ENCODE assay signal across 14 cellular contexts in genomic region chr1:161782886-161783285, GRCh38. TPM values are rescaled to one million over a fixed set of nuclear protein-coding genes. Genes with fewer than 3 reads are reported as not detected.
DNase-seq lines count a peak whose midpoint lies in the region; ATAC-seq and TF ChIP-seq lines count a peak whose summit lies in the region.
"Had no signal": no experiment of that assay in that cellular context is flagged by ENCODE, and none has a peak within 500 bp of the region (broad histone marks: within the 10 kb centered on the region; RNA-seq: fewer than 3 reads in every experiment).

No MANE protein-coding gene starts in this region.

- DNase-seq in activated CD8-positive, alpha-beta T cell treated with anti-CD3 and anti-CD28 coated beads for 36 hours, result no peak
- DNase-seq in activated CD8-positive, alpha-beta T cell treated with anti-CD3 and anti-CD28 coated beads, Interleukin-2, amount 10 ng/mL, durations not matched to agents 7 days and 5 days, result no peak
- DNase-seq in activated naive CD8-positive, alpha-beta T cell treated with anti-CD3 and anti-CD28 coated beads, Interleukin-2, amount 50 U/mL, for 24 hours, result no peak
- DNase-seq in activated naive CD8-positive, alpha-beta T cell treated with anti-CD3 and anti-CD28 coated beads for 36 hours, result no peak
- no peak for DNase-seq in memory B cell (ENCODE audit: low spot score in 2 of 2)
- DNase-seq in suprapubic skin (ENCODE audit: low spot score in 2 of 2), result no peak
- DNase-seq: BE2C; C1 segment of cervical spinal cord; CD4-positive, CD25-positive, alpha-beta regulatory T cell; CD8-positive, alpha-beta memory T cell; COR-L47; GM23248 had no signal

- no peaks in the 10 kb centered on the region for H3K27me3 Mint-ChIP-seq in activated CD8-positive, alpha-beta T cell treated with anti-CD3 and anti-CD28 coated beads for 36 hours
- no peaks in the 10 kb centered on the region for H3K27me3 Mint-ChIP-seq in activated CD8-positive, alpha-beta T cell treated with anti-CD3 and anti-CD28 coated beads, Interleukin-2, amount 10 ng/mL, durations not matched to agents 7 days and 5 days (ENCODE audit: low read depth)
- no peaks in the 10 kb centered on the region for H3K27me3 Mint-ChIP-seq in activated naive CD8-positive, alpha-beta T cell treated with anti-CD3 and anti-CD28 coated beads, Interleukin-2, amount 50 U/mL, for 24 hours
- H3K27me3 Mint-ChIP-seq in activated naive CD8-positive, alpha-beta T cell treated with anti-CD3 and anti-CD28 coated beads for 36 hours, result no peaks in the 10 kb centered on the region
- no peaks in the 10 kb centered on the region for H3K27me3 Mint-ChIP-seq in memory B cell
- H3K27me3 Mint-ChIP-seq: CD4-positive, CD25-positive, alpha-beta regulatory T cell; CD8-positive, alpha-beta memory T cell had no signal

- H3K27ac Mint-ChIP-seq in activated CD8-positive, alpha-beta T cell treated with anti-CD3 and anti-CD28 coated beads for 36 hours, result no peak overlapping the region
- no peak overlapping the region for H3K27ac Mint-ChIP-seq in activated CD8-positive, alpha-beta T cell treated with anti-CD3 and anti-CD28 coated beads, Interleukin-2, amount 10 ng/mL, durations not matched to agents 7 days and 5 days
- peak overlapping the region; percentile 3 for H3K27ac Mint-ChIP-seq in activated naive CD8-positive, alpha-beta T cell treated with anti-CD3 and anti-CD28 coated beads, Interleukin-2, amount 50 U/mL, for 24 hours
- H3K27ac Mint-ChIP-seq in activated naive CD8-positive, alpha-beta T cell treated with anti-CD3 and anti-CD28 coated beads for 36 hours, result no peak overlapping the region
- peak overlapping the region; percentile 71 for H3K27ac Mint-ChIP-seq in memory B cell

- H3K4me1 ChIP-seq in suprapubic skin, result no peaks in the 10 kb centered on the region
- H3K4me1 ChIP-seq: BE2C, HAP-1 had no signal

- no peak for TF ChIP-seq EP300 in suprapubic skin (IDR thresholded peaks at IDR 0.05)

- no peaks in the 10 kb centered on the region for H3K9me3 Mint-ChIP-seq in activated CD8-positive, alpha-beta T cell treated with anti-CD3 and anti-CD28 coated beads for 36 hours
- no peaks in the 10 kb centered on the region for H3K9me3 Mint-ChIP-seq in activated CD8-positive, alpha-beta T cell treated with anti-CD3 and anti-CD28 coated beads, Interleukin-2, amount 10 ng/mL, durations not matched to agents 7 days and 5 days (ENCODE audit: insufficient read depth)
- no peaks in the 10 kb centered on the region for H3K9me3 Mint-ChIP-seq in activated naive CD8-positive, alpha-beta T cell treated with anti-CD3 and anti-CD28 coated beads, Interleukin-2, amount 50 U/mL, for 24 hours
- H3K9me3 Mint-ChIP-seq in activated naive CD8-positive, alpha-beta T cell treated with anti-CD3 and anti-CD28 coated beads for 36 hours, result no peaks in the 10 kb centered on the region
- H3K9me3 Mint-ChIP-seq in memory B cell, result no peaks in the 10 kb centered on the region
- H3K9me3 Mint-ChIP-seq: CD4-positive, CD25-positive, alpha-beta regulatory T cell; CD8-positive, alpha-beta memory T cell had no signal

- no peak for TF ChIP-seq POLR2A in suprapubic skin (IDR thresholded peaks at IDR 0.05)

- TF ChIP-seq CTCF in activated CD8-positive, alpha-beta T cell treated with anti-CD3 and anti-CD28 coated beads for 36 hours (IDR thresholded peaks at IDR 0.05), result no peak
- TF ChIP-seq CTCF in suprapubic skin (IDR thresholded peaks at IDR 0.05), result no peak

- no peak overlapping the region for H3K4me3 ChIP-seq in suprapubic skin
- H3K4me3 ChIP-seq: GM23248, HAP-1 had no signal

- intact Hi-C loops in activated CD8-positive, alpha-beta T cell treated with anti-CD3 and anti-CD28 coated beads for 36 hours (cut with micrococcal nuclease), result no loop called here

- no peak overlapping the region for H3K27ac ChIP-seq in suprapubic skin
- H3K27ac ChIP-seq: GM23248 had no signal

- peaks cover 24% of the 10 kb centered on the region for H3K36me3 Mint-ChIP-seq in activated CD8-positive, alpha-beta T cell treated with anti-CD3 and anti-CD28 coated beads for 36 hours (ENCODE audit: low read depth)
- peaks cover 38% of the 10 kb centered on the region for H3K36me3 Mint-ChIP-seq in activated CD8-positive, alpha-beta T cell treated with anti-CD3 and anti-CD28 coated beads, Interleukin-2, amount 10 ng/mL, durations not matched to agents 7 days and 5 days (ENCODE audit: low read depth)
- H3K36me3 Mint-ChIP-seq in activated naive CD8-positive, alpha-beta T cell treated with anti-CD3 and anti-CD28 coated beads, Interleukin-2, amount 50 U/mL, for 24 hours (ENCODE audit: low read depth), result peaks cover 49% of the 10 kb centered on the region
- peaks cover 16% of the 10 kb centered on the region for H3K36me3 Mint-ChIP-seq in activated naive CD8-positive, alpha-beta T cell treated with anti-CD3 and anti-CD28 coated beads for 36 hours
- H3K36me3 Mint-ChIP-seq in memory B cell, result peaks cover 34% of the 10 kb centered on the region

- no peak overlapping the region for H3K4me3 Mint-ChIP-seq in activated CD8-positive, alpha-beta T cell treated with anti-CD3 and anti-CD28 coated beads for 36 hours
- no peak overlapping the region for H3K4me3 Mint-ChIP-seq in activated CD8-positive, alpha-beta T cell treated with anti-CD3 and anti-CD28 coated beads, Interleukin-2, amount 10 ng/mL, durations not matched to agents 7 days and 5 days
- H3K4me3 Mint-ChIP-seq in activated naive CD8-positive, alpha-beta T cell treated with anti-CD3 and anti-CD28 coated beads, Interleukin-2, amount 50 U/mL, for 24 hours, result no peak overlapping the region
- no peak overlapping the region for H3K4me3 Mint-ChIP-seq in activated naive CD8-positive, alpha-beta T cell treated with anti-CD3 and anti-CD28 coated beads for 36 hours
- H3K4me3 Mint-ChIP-seq in memory B cell, result no peak overlapping the region
- H3K4me3 Mint-ChIP-seq: CD4-positive, CD25-positive, alpha-beta regulatory T cell; CD8-positive, alpha-beta memory T cell had no signal

- no peaks in the 10 kb centered on the region for H3K27me3 ChIP-seq in suprapubic skin
- H3K27me3 ChIP-seq: BE2C had no signal

- H3K36me3 ChIP-seq in suprapubic skin, result peaks cover 63% of the 10 kb centered on the region

- ATAC-seq in activated CD8-positive, alpha-beta T cell treated with anti-CD3 and anti-CD28 coated beads for 36 hours, result peak; percentile 34
- no peak for ATAC-seq in activated CD8-positive, alpha-beta T cell treated with anti-CD3 and anti-CD28 coated beads, Interleukin-2, amount 10 ng/mL, durations not matched to agents 7 days and 5 days
- ATAC-seq in activated naive CD8-positive, alpha-beta T cell treated with anti-CD3 and anti-CD28 coated beads, Interleukin-2, amount 50 U/mL, for 24 hours, result peak; percentile 61
- no peak for ATAC-seq in memory B cell (ENCODE audit: low read depth)
- ATAC-seq in HG03039 (IDR thresholded peaks at IDR 0.05; ENCODE audit: unreplicated experiment), result no peak

- POLR2A ChIA-PET in activated CD8-positive, alpha-beta T cell treated with anti-CD3 and anti-CD28 coated beads for 36 hours (lab: Charles Lee), result no interaction called here
- POLR2A ChIA-PET in activated CD8-positive, alpha-beta T cell treated with anti-CD3 and anti-CD28 coated beads, Interleukin-2, amount 10 ng/mL, durations not matched to agents 7 days and 5 days (lab: Charles Lee), result no interaction called here

- H3K4me1 Mint-ChIP-seq in activated CD8-positive, alpha-beta T cell treated with anti-CD3 and anti-CD28 coated beads for 36 hours (ENCODE audit: low read depth), result peaks cover 6% of the 10 kb centered on the region
- H3K4me1 Mint-ChIP-seq in activated CD8-positive, alpha-beta T cell treated with anti-CD3 and anti-CD28 coated beads, Interleukin-2, amount 10 ng/mL, durations not matched to agents 7 days and 5 days (ENCODE audit: low read depth), result no peaks in the 10 kb centered on the region
- peaks cover 9% of the 10 kb centered on the region for H3K4me1 Mint-ChIP-seq in activated naive CD8-positive, alpha-beta T cell treated with anti-CD3 and anti-CD28 coated beads, Interleukin-2, amount 50 U/mL, for 24 hours
- peaks cover 10% of the 10 kb centered on the region for H3K4me1 Mint-ChIP-seq in activated naive CD8-positive, alpha-beta T cell treated with anti-CD3 and anti-CD28 coated beads for 36 hours
- peaks cover 3% of the 10 kb centered on the region for H3K4me1 Mint-ChIP-seq in memory B cell

- CTCF ChIA-PET in activated CD8-positive, alpha-beta T cell treated with anti-CD3 and anti-CD28 coated beads for 36 hours (lab: Charles Lee), result interaction anchor here (1.0 to 1.4 kb wide), 2 partner anchors 9 to 254 kb away, joined by 4 read pairs; no protein-coding TSS in a partner anchor
- CTCF ChIA-PET in activated CD8-positive, alpha-beta T cell treated with anti-CD3 and anti-CD28 coated beads, Interleukin-2, amount 10 ng/mL, durations not matched to agents 7 days and 5 days (lab: Charles Lee), result interaction anchor here (1.6 to 2.3 kb wide), 2 partner anchors 10 kb away, joined by 4 to 10 read pairs; no protein-coding TSS in a partner anchor

- H3K9me3 ChIP-seq in suprapubic skin, result no peaks in the 10 kb centered on the region
- H3K9me3 ChIP-seq: BE2C, HAP-1 had no signal

- 99% methylated on average over 4 of the region's 4 CpGs for WGBS in suprapubic skin

RNA-seq across cellular contexts. Expression of gene ATF6, which starts 16.8 kb away (rescaled TPM):
- 10 to 100 TPM; 16.9 to 17.3 TPM for total RNA-seq in activated CD8-positive, alpha-beta T cell treated with anti-CD3 and anti-CD28 coated beads for 36 hours
- total RNA-seq in activated CD8-positive, alpha-beta T cell treated with anti-CD3 and anti-CD28 coated beads, Interleukin-2, amount 10 ng/mL, durations not matched to agents 7 days and 5 days, result 10 to 100 TPM; 15.2 to 17.1 TPM
- 10 to 100 TPM; 20.2 to 22.1 TPM for total RNA-seq in activated naive CD8-positive, alpha-beta T cell treated with anti-CD3 and anti-CD28 coated beads for 36 hours
- total RNA-seq in suprapubic skin, result 10 to 100 TPM; 28.0 to 32.4 (median 29.7) TPM

RNA-seq across cellular contexts. Expression of gene DUSP12, which starts 33.3 kb away (rescaled TPM):
- 10 to 100 TPM; 25.3 to 25.4 TPM for total RNA-seq in activated CD8-positive, alpha-beta T cell treated with anti-CD3 and anti-CD28 coated beads for 36 hours
- total RNA-seq in activated CD8-positive, alpha-beta T cell treated with anti-CD3 and anti-CD28 coated beads, Interleukin-2, amount 10 ng/mL, durations not matched to agents 7 days and 5 days, result 10 to 100 TPM; 24.1 to 27.6 TPM
- 10 to 100 TPM; 39.9 to 40.3 TPM for total RNA-seq in activated naive CD8-positive, alpha-beta T cell treated with anti-CD3 and anti-CD28 coated beads for 36 hours
- 10 to 100 TPM; 10.9 to 12.7 (median 11.9) TPM for total RNA-seq in suprapubic skin

Comparison
In these comparisons a context has a peak if more than half of its experiments do, and no peak if none do; other contexts are left out.
1. ATAC-seq: peak in activated CD8-positive, alpha-beta T cell treated with anti-CD3 and anti-CD28 coated beads for 36 hours (single experiment) and activated naive CD8-positive, alpha-beta T cell treated with anti-CD3 and anti-CD28 coated beads, Interleukin-2, amount 50 U/mL, for 24 hours (single experiment); none in activated CD8-positive, alpha-beta T cell treated with anti-CD3 and anti-CD28 coated beads, Interleukin-2, amount 10 ng/mL, durations not matched to agents 7 days and 5 days (single experiment), memory B cell (single experiment) and HG03039 (single experiment).
2. H3K27ac Mint-ChIP-seq: peak in activated naive CD8-positive, alpha-beta T cell treated with anti-CD3 and anti-CD28 coated beads, Interleukin-2, amount 50 U/mL, for 24 hours (single experiment) and memory B cell (single experiment); none in activated CD8-positive, alpha-beta T cell treated with anti-CD3 and anti-CD28 coated beads for 36 hours (single experiment), activated CD8-positive, alpha-beta T cell treated with anti-CD3 and anti-CD28 coated beads, Interleukin-2, amount 10 ng/mL, durations not matched to agents 7 days and 5 days (single experiment) and activated naive CD8-positive, alpha-beta T cell treated with anti-CD3 and anti-CD28 coated beads for 36 hours (single experiment).